1 cellular context compared by ENCODE assay signal in the genomic region with DNA sequence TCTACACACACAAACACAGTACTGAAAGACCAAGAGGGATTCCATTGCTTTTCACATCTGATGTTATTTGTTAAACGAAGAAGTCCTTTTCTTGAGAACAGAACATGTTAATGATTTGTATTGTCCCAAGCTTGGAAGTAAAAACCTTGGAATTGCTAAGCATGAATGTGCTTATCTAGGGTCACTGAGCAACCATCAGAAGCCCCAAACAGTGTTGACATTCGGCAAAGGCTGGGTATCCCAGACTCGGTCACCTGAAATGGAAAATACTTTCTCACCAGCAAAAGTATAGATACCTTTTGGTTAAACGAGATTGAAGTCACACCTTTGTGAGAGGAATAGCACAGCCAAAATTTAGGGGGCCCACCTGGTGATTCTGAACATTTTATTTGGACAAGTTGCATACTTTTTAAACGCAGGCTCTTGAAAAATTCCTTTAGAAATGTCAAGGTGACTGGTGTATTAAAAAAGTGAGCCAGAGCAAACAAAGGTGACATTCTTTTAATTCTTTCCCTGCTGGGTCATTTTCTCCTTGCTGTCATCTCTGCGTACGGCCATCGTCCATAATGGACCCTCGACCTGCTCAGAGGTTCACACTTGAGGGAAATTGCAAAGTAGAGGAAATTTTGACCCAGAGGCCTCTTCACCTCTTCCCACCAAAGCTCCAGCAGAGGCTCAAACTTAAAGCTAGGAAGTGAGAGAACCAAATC.
TF ChIP-seq lines count a peak whose summit lies in the region.

No MANE protein-coding gene starts in this region.

TF ChIP-seq in HepG2, 621 proteins besides CTCF, POLR2A, EP300 and RAD21 (continued from another document):
- TF ChIP-seq, protein P1, sequence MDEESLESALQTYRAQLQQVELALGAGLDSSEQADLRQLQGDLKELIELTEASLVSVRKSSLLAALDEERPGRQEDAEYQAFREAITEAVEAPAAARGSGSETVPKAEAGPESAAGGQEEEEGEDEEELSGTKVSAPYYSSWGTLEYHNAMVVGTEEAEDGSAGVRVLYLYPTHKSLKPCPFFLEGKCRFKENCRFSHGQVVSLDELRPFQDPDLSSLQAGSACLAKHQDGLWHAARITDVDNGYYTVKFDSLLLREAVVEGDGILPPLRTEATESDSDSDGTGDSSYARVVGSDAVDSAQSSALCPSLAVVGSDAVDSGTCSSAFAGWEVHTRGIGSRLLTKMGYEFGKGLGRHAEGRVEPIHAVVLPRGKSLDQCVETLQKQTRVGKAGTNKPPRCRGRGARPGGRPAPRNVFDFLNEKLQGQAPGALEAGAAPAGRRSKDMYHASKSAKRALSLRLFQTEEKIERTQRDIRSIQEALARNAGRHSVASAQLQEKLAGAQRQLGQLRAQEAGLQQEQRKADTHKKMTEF (CRISPR knock-in tag; IDR thresholded peaks at IDR 0.05), result no peak
- TF ChIP-seq ZNF441 (CRISPR knock-in tag; IDR thresholded peaks at IDR 0.05; ENCODE audit: borderline replicate concordance) (no peak), NCOA2 (CRISPR knock-in tag; IDR thresholded peaks at IDR 0.05) (0 out of 2 replicates have a peak, but pooled peaks have one; percentile 20), TEAD3 (CRISPR knock-in tag; optimal IDR thresholded peaks at IDR 0.05; ENCODE audit: borderline replicate concordance) (peak; percentile 81), HDAC2 (CRISPR knock-in tag; IDR thresholded peaks at IDR 0.05) (peak; percentile 32; the same call in 1 of the 2 replicates), ASH2L (IDR thresholded peaks at IDR 0.05; ENCODE audit: insufficient read length, low read depth, low read length) (peak; percentile 19)
- TF ChIP-seq, protein P2, sequence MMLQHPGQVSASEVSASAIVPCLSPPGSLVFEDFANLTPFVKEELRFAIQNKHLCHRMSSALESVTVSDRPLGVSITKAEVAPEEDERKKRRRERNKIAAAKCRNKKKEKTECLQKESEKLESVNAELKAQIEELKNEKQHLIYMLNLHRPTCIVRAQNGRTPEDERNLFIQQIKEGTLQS (CRISPR knock-in tag; IDR thresholded peaks at IDR 0.05), result 0 out of 2 replicates have a peak, but pooled peaks have one; percentile 63
